ENCODE assay signal across 7 cellular contexts in the genomic region with DNA sequence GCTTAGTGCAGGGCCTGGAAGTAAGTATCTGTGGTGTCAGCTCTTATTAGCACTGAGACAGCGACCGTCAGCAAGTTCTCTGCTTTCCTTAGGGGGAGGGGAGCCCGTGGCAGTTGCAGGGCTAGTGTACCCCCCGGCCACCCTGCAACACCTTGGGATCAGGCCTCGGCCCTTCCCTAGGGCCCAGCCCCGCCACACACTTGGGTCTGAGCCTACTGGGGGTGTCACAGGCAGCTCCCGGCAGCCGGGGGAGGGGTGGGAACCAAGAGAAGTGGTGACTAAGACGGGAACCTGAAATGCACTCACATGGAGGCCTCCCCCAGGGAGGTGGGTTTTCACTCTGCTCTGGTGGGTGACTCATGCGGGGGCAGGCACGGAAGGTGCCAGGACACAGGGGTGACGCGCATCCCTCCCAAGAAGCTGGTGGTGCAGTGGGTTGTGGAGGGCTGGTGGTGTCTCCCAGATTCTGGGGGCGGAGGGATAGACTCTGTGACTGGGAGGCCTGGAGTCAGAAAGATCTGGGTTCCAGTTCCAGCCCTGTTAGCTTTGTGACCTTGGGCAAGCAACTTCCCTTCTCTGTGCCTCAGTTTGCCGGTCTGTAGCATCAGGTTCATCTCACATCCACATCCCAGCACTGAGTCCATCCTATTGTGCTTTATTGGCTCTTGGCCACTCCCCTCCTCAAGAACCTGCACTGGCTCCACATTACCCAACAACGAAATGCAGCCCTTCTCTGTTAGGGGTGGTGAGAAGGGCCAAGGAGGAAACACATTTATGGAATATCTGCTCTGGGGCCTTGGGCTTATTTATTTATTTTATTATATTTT. TPM values are rescaled to one million over a fixed set of nuclear protein-coding genes. Genes with fewer than 3 reads are reported as not detected.
DNase-seq lines count a peak whose midpoint lies in the region; ATAC-seq lines count a peak whose summit lies in the region.

No MANE protein-coding gene starts in this region.

- DNase-seq in HCEC 1CT (peak; percentile 68), amniotic epithelial cell (ENCODE audit: low read depth) (peak; percentile 98), myocyte (ENCODE audit: low read depth) (peak; percentile 81), NCI-H1417 (lab: John Stamatoyannopoulos, UW) (no peak)
- peak; percentile 93 for DNase-seq in T-helper 2 cell treated with Interferon-gamma antibody and Interleukin-4, amounts not matched to agents 5 μg/mL and 100 μg/mL, for 36 hours (ENCODE audit: low spot score)
- DNase-seq in stimulated activated naive CD8-positive, alpha-beta T cell treated with anti-CD3 and anti-CD28 coated beads, Interleukin-15, Interleukin-2, amounts not matched to agents 100 U/mL and 50 U/mL, for 24 hours = peak; percentile 92

- no peaks in the 10 kb centered on the region for H3K27me3 Mint-ChIP-seq in T-helper 2 cell treated with Interferon-gamma antibody and Interleukin-4, amounts not matched to agents 5 μg/mL and 100 μg/mL, for 36 hours (ENCODE audit: low read depth)

- peaks cover 26% of the 10 kb centered on the region for H3K4me1 Mint-ChIP-seq in T-helper 2 cell treated with Interferon-gamma antibody and Interleukin-4, amounts not matched to agents 5 μg/mL and 100 μg/mL, for 36 hours (ENCODE audit: low read depth)

- peak overlapping the region; percentile 18 for H3K4me3 Mint-ChIP-seq in T-helper 2 cell treated with Interferon-gamma antibody and Interleukin-4, amounts not matched to agents 5 μg/mL and 100 μg/mL, for 36 hours

- H3K36me3 Mint-ChIP-seq in T-helper 2 cell treated with Interferon-gamma antibody and Interleukin-4, amounts not matched to agents 5 μg/mL and 100 μg/mL, for 36 hours (ENCODE audit: low read depth) = no peaks in the 10 kb centered on the region

- H3K9me3 Mint-ChIP-seq in T-helper 2 cell treated with Interferon-gamma antibody and Interleukin-4, amounts not matched to agents 5 μg/mL and 100 μg/mL, for 36 hours = no peaks in the 10 kb centered on the region

- ATAC-seq in stimulated activated naive CD8-positive, alpha-beta T cell treated with anti-CD3 and anti-CD28 coated beads, Interleukin-15, Interleukin-2, amounts not matched to agents 100 U/mL and 50 U/mL, for 24 hours = peak; percentile 98
- no peak for ATAC-seq in HG02973 (IDR thresholded peaks at IDR 0.05; ENCODE audit: unreplicated experiment)

- peak overlapping the region; percentile 74 for H3K27ac Mint-ChIP-seq in T-helper 2 cell treated with Interferon-gamma antibody and Interleukin-4, amounts not matched to agents 5 μg/mL and 100 μg/mL, for 36 hours

RNA-seq across cellular contexts. Expression of a gene that starts 44.5 kb away (rescaled TPM):
- total RNA-seq in myocyte = 0.68 and 1.8 TPM in 2 replicates
- 2.4 TPM for polyA plus RNA-seq in myocyte (2012)

RNA-seq across cellular contexts. Expression of a gene that starts 54.8 kb away (rescaled TPM):
- 37.6 and 45.2 TPM in 2 replicates for total RNA-seq in myocyte
- polyA plus RNA-seq in myocyte (2012) = 53.1 TPM

Comparison
In these comparisons a context has a peak if more than half of its experiments do, and no peak if none do; other contexts are left out.
1. DNase-seq: peak in HCEC 1CT (single experiment), T-helper 2 cell treated with Interferon-gamma antibody and Interleukin-4, amounts not matched to agents 5 μg/mL and 100 μg/mL, for 36 hours (single experiment), amniotic epithelial cell (single experiment), myocyte (single experiment) and stimulated activated naive CD8-positive, alpha-beta T cell treated with anti-CD3 and anti-CD28 coated beads, Interleukin-15, Interleukin-2, amounts not matched to agents 100 U/mL and 50 U/mL, for 24 hours (single experiment); none in NCI-H1417 (0 of 3).